1 cellular context compared by ENCODE assay signal in the genomic region with DNA sequence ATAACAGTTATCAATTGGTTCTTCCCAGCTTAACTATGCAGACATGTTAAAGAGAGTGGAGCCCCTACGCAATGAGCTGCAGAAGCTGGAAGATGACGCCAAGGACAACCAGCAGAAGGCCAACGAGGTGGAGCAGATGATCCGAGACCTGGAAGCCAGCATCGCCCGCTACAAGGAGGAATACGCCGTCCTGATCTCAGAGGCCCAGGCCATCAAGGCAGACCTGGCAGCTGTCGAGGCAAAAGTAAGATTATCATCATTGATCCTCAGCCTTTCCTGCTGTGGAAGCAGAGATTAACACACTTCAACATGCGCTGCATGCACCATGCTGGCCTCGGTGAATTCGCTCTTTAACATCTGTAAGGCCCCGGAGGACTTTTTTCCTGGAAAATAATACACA.
TF ChIP-seq lines count a peak whose summit lies in the region.

No MANE protein-coding gene starts in this region.

TF ChIP-seq in IMR-90, 13 proteins besides CTCF, POLR2A, EP300 and RAD21 (continued from another document):
- no peak for TF ChIP-seq BHLHE40 (IDR thresholded peaks at IDR 0.05; ENCODE audit: low read depth, low read length)
- no peak for TF ChIP-seq CHD1 (IDR thresholded peaks at IDR 0.05; ENCODE audit: low read depth, low read length)
- no peak for TF ChIP-seq NFE2L2 (IDR thresholded peaks at IDR 0.05; ENCODE audit: low read depth, low read length)
- TF ChIP-seq MAZ (IDR thresholded peaks at IDR 0.05; ENCODE audit: borderline replicate concordance, low read depth, low read length): no peak
- TF ChIP-seq RCOR1 (IDR thresholded peaks at IDR 0.05; ENCODE audit: insufficient replicate concordance, low read length): no peak
- TF ChIP-seq FOS (IDR thresholded peaks at IDR 0.05; ENCODE audit: low read depth, low read length): no peak
- TF ChIP-seq SMC3 (IDR thresholded peaks at IDR 0.05; ENCODE audit: low read depth, low read length): no peak
- no peak for TF ChIP-seq MAFK (IDR thresholded peaks at IDR 0.05; ENCODE audit: low read depth, low read length)
- TF ChIP-seq, protein P1, sequence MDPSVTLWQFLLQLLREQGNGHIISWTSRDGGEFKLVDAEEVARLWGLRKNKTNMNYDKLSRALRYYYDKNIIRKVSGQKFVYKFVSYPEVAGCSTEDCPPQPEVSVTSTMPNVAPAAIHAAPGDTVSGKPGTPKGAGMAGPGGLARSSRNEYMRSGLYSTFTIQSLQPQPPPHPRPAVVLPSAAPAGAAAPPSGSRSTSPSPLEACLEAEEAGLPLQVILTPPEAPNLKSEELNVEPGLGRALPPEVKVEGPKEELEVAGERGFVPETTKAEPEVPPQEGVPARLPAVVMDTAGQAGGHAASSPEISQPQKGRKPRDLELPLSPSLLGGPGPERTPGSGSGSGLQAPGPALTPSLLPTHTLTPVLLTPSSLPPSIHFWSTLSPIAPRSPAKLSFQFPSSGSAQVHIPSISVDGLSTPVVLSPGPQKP (IDR thresholded peaks at IDR 0.05; ENCODE audit: borderline replicate concordance, low read depth, low read length): no peak
- TF ChIP-seq, protein P2, sequence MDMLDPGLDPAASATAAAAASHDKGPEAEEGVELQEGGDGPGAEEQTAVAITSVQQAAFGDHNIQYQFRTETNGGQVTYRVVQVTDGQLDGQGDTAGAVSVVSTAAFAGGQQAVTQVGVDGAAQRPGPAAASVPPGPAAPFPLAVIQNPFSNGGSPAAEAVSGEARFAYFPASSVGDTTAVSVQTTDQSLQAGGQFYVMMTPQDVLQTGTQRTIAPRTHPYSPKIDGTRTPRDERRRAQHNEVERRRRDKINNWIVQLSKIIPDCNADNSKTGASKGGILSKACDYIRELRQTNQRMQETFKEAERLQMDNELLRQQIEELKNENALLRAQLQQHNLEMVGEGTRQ (IDR thresholded peaks at IDR 0.05; ENCODE audit: low read depth, low read length): no peak
- no peak for TF ChIP-seq RFX5 (IDR thresholded peaks at IDR 0.05; ENCODE audit: low read depth, low read length)
- no peak for TF ChIP-seq CEBPB (IDR thresholded peaks at IDR 0.05; ENCODE audit: low read depth, low read length)
